ENCODE assay signal across 17 cellular contexts in genomic region chr17:81428521-81428920, GRCh38. TPM values are rescaled to one million over a fixed set of nuclear protein-coding genes. Genes with fewer than 3 reads are reported as not detected.
DNase-seq lines count a peak whose midpoint lies in the region; ATAC-seq, FAIRE-seq and TF ChIP-seq lines count a peak whose summit lies in the region.
"Had no signal": no experiment of that assay in that cellular context is flagged by ENCODE, and none has a peak within 500 bp of the region (broad histone marks: within the 10 kb centered on the region; RNA-seq: fewer than 3 reads in every experiment).

No MANE protein-coding gene starts in this region.

- peak overlapping the region; percentile 62 for H2BK15ac ChIP-seq in neuronal stem cell (ENCODE audit: low read length)

- no peak overlapping the region for H3K9ac ChIP-seq in neuronal stem cell (ENCODE audit: low read depth, low read length, poor library complexity)

- peak overlapping the region in 3 of 4 donors; percentile 82 to 87 (median 85) for H3K27ac ChIP-seq in body of pancreas
- no peak overlapping the region for H3K27ac ChIP-seq in neuronal stem cell (replicated peaks; ENCODE audit: low read length)
- H3K27ac ChIP-seq: PC-9 had no signal

- H2BK12ac ChIP-seq in neuronal stem cell (ENCODE audit: low read length) = no peak overlapping the region

- intact Hi-C loops in body of pancreas (cut with DNase I) = no loop called here

- peak overlapping the region; percentile 93 for H2AK5ac ChIP-seq in neuronal stem cell (ENCODE audit: low read depth, low read length)

- H3K27me3 ChIP-seq in body of pancreas (no peaks in the 10 kb centered on the region), neuronal stem cell (ENCODE audit: control insufficient read depth in 3 of 3, insufficient read depth in 3 of 3, low read depth in 1 of 3, low read length in 3 of 3) (no peaks in the 10 kb centered on the region)
- H3K27me3 ChIP-seq: thyroid gland had no signal

- peak overlapping the region; percentile 89 for H2BK120ac ChIP-seq in neuronal stem cell (ENCODE audit: low read depth, low read length)

- H3K18ac ChIP-seq in neuronal stem cell (ENCODE audit: low read length) = peak overlapping the region; percentile 57

- H3K9me3 ChIP-seq in body of pancreas = no peaks in the 10 kb centered on the region
- H3K9me3 ChIP-seq in neuronal stem cell (replicated peaks in 1 of 2; ENCODE audit: control insufficient read depth in 2 of 2, insufficient read depth in 1 of 2, low read depth in 1 of 2, low read length in 2 of 2) = peaks cover 0 to 6% of the 10 kb centered on the region in 2 donors
- H3K9me3 ChIP-seq: thyroid gland had no signal

- no peak overlapping the region for H3K4me2 ChIP-seq in neuronal stem cell (ENCODE audit: insufficient read depth, low read length, poor library complexity, severe bottlenecking)

- no peak overlapping the region for H3K4ac ChIP-seq in neuronal stem cell (ENCODE audit: low read length)

- 49 to 58% methylated on average over 10 to 11 of the region's 12 CpGs for WGBS in body of pancreas, 2 donors
- no CpG with 5 or more reads among the region's 12 CpGs for WGBS in neuronal stem cell (ENCODE audit: extremely low coverage in 2 of 2, insufficient read length in 2 of 2, insufficient replicate concordance in 1 of 2), 2 donors

- peaks cover 30% of the 10 kb centered on the region for H3K79me1 ChIP-seq in neuronal stem cell (ENCODE audit: low read depth, low read length)

- TF ChIP-seq POLR2A in body of pancreas (IDR thresholded peaks at IDR 0.05) = no peak

- no peak overlapping the region for H4K8ac ChIP-seq in neuronal stem cell (ENCODE audit: low read depth, low read length)

- no peak overlapping the region for H3K14ac ChIP-seq in neuronal stem cell (ENCODE audit: low read length)

- ATAC-seq in body of pancreas = no peak
- ATAC-seq in GM21367 (IDR thresholded peaks at IDR 0.05; ENCODE audit: unreplicated experiment) = no peak

- no peak for TF ChIP-seq CTCF in body of pancreas (IDR thresholded peaks at IDR 0.05)

- peak overlapping the region; percentile 34 for H3K23ac ChIP-seq in neuronal stem cell (ENCODE audit: low read depth, low read length, poor library complexity)

- peaks cover 68% of the 10 kb centered on the region for H3K4me1 ChIP-seq in body of pancreas
- peaks cover 19 to 24% of the 10 kb centered on the region in 2 donors for H3K4me1 ChIP-seq in neuronal stem cell (ENCODE audit: control insufficient read depth in 2 of 2, insufficient read depth in 1 of 2, low read depth in 1 of 2, low read length in 2 of 2)

- DNase-seq in AML-193 (lab: John Stamatoyannopoulos, UW) (peak; percentile 72 to 78), MV-4-11 (lab: John Stamatoyannopoulos, UW) (peak; percentile 28), body of pancreas (no peak), neuronal stem cell (ENCODE audit: low spot score) (no peak), urothelium cell line (ENCODE audit: low spot score) (no peak), cortex of kidney (lab: John Stamatoyannopoulos, UW) (no peak)
- no peak for DNase-seq in activated CD8-positive, alpha-beta memory T cell treated with anti-CD3 and anti-CD28 coated beads, Interleukin-2, amount 50 U/mL, for 4 hours
- DNase-seq: activated CD4-positive, alpha-beta T cell treated with anti-CD3 and anti-CD28 coated beads for 48 hours; activated gamma-delta T cell; HCEC 1CT; KBM-7; stimulated activated CD4-positive, alpha-beta T cell treated with anti-CD3 and anti-CD28 coated beads, Interleukin-4, amount 100 ng/mL, for 24 hours had no signal

- FAIRE-seq in urothelium cell line (lab: Jason Lieb, UNC) = no peak
- FAIRE-seq: keratinocyte had no signal

- H2AFZ ChIP-seq in neuronal stem cell (ENCODE audit: low read length) = no peak overlapping the region
- H2AFZ ChIP-seq: PC-9 had no signal

- H3K4me3 ChIP-seq in body of pancreas (no peak overlapping the region), neuronal stem cell (ENCODE audit: low read length in 2 of 2) (no peak overlapping the region)
- H3K4me3 ChIP-seq: PC-9, thyroid gland had no signal

- no peak overlapping the region for H2BK5ac ChIP-seq in neuronal stem cell (ENCODE audit: low read length)

- H3K36me3 ChIP-seq in body of pancreas (replicated peaks in 1 of 2; ENCODE audit: insufficient read depth in 1 of 2, low read depth in 2 of 2) (no peaks in the 10 kb centered on the region), neuronal stem cell (replicated peaks in 1 of 2; ENCODE audit: control insufficient read depth in 2 of 2, insufficient read depth in 2 of 2, low read length in 2 of 2) (peaks cover 2 to 5% of the 10 kb centered on the region in 2 donors)
- H3K36me3 ChIP-seq: thyroid gland had no signal

- H4K91ac ChIP-seq in neuronal stem cell (ENCODE audit: low read depth, low read length, poor library complexity) = no peak overlapping the region

RNA-seq across cellular contexts. Expression of gene BAHCC1, which starts 33.3 kb away (rescaled TPM):
- 10 to 100 TPM in 1 of 2 donors, 1 to 10 TPM in 1; 5.7 to 14.8 TPM for total RNA-seq in body of pancreas
- polyA plus RNA-seq in neuronal stem cell (2013, experiment 1 of 2) = 15.9 TPM
- polyA plus RNA-seq in neuronal stem cell (2013, experiment 2 of 2) = 17.5 TPM
- total RNA-seq: naive thymus-derived CD8-positive, alpha-beta T cell had no signal
- polyA plus RNA-seq: naive thymus-derived CD8-positive, alpha-beta T cell had no signal

Comparison
In these comparisons a context has a peak if more than half of its experiments do, and no peak if none do; other contexts are left out.
1. DNase-seq: peak in AML-193 (2 of 2) and MV-4-11 (single experiment); none in body of pancreas (0 of 4), neuronal stem cell (single experiment), urothelium cell line (single experiment), cortex of kidney (single experiment) and activated CD8-positive, alpha-beta memory T cell treated with anti-CD3 and anti-CD28 coated beads, Interleukin-2, amount 50 U/mL, for 4 hours (single experiment).